Comparison of ENCODE assay signal across 28 cellular contexts in the genomic region with DNA sequence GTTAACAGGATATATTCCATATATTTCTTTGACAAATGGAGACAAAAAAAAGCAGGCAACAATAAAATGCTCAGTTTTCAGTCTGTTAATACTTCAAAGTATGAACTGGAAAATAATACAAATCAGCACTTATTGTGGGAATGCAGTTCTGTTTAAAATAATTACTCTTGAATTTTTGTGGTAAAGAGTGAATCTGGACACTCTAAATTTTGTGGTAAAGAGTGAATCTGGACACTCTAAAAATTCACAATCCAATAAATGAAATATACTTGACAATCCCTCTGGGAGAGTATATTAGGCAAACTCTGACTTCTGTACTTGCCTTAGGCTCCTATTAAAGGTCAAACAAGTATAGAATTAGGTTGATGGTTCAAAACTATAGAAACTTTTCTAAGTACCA.
"Had no signal": no experiment of that assay in that cellular context is flagged by ENCODE, and none has a peak within 500 bp of the region (broad histone marks: within the 10 kb centered on the region; RNA-seq: fewer than 3 reads in every experiment).

No MANE protein-coding gene starts in this region.

- DNase-seq: activated CD4-positive, alpha-beta memory T cell treated with anti-CD3 and anti-CD28 coated beads, Interleukin-2, amount 10 ng/mL, durations not matched to agents 7 days and 5 days; activated CD4-positive, alpha-beta T cell treated with anti-CD3 and anti-CD28 coated beads for 36 hours; activated CD4-positive, alpha-beta T cell treated with anti-CD3 and anti-CD28 coated beads, Interleukin-2, amount 50 U/mL, for 1 hour; activated CD4-positive, CD25-positive, alpha-beta regulatory T cell; activated gamma-delta T cell; activated naive CD4-positive, alpha-beta T cell treated with anti-CD3 and anti-CD28 coated beads for 36 hours; activated T-cell treated with anti-CD3 and anti-CD28 coated beads for 4 hours; activated T-cell treated with anti-CD3 and anti-CD28 coated beads, Interleukin-2, amount 50 U/mL, for 48 hours; amygdala; brain microvascular endothelial cell; Kasumi-1; NCI-H1105 treated with DMSO at 0.1 percent for 48 hours; NCI-H1436 treated with DMSO at 0.1 percent for 48 hours; NCI-H187; NCI-H2081; NCI-H510A treated with DMSO at 0.1 percent for 48 hours; NCI-H69; NK-92 treated with Interleukin-12 subunit alpha and Interleukin-12 subunit beta, amount 100 ng/mL, for 24 hours; OCI-M1; Right ventricle myocardium superior; RPMI8226; T-helper 1 cell had no signal

- H3K9me3 Mint-ChIP-seq: activated CD4-positive, alpha-beta memory T cell treated with anti-CD3 and anti-CD28 coated beads, Interleukin-2, amount 10 ng/mL, durations not matched to agents 7 days and 5 days; activated naive CD4-positive, alpha-beta T cell treated with anti-CD3 and anti-CD28 coated beads for 36 hours; activated T-helper 17 cell treated with anti-CD3 and anti-CD28 coated beads, Interleukin-2, amount 50 U/mL, for 72 hours had no signal

- H3K4me3 ChIP-seq: cardiac muscle cell, SJSA1 had no signal

- H3K9me3 ChIP-seq: SJSA1 had no signal

- H3K4me3 Mint-ChIP-seq: activated CD4-positive, alpha-beta memory T cell treated with anti-CD3 and anti-CD28 coated beads, Interleukin-2, amount 10 ng/mL, durations not matched to agents 7 days and 5 days; activated CD4-positive, alpha-beta T cell treated with anti-CD3 and anti-CD28 coated beads for 36 hours; activated naive CD4-positive, alpha-beta T cell treated with anti-CD3 and anti-CD28 coated beads for 36 hours; activated naive CD8-positive, alpha-beta T cell; activated T-helper 17 cell treated with anti-CD3 and anti-CD28 coated beads, Interleukin-2, amount 50 U/mL, for 72 hours had no signal

- H3K36me3 ChIP-seq: brain microvascular endothelial cell, cardiac muscle cell, SJSA1 had no signal

- H3K27ac ChIP-seq: brain microvascular endothelial cell, cardiac muscle cell, SJSA1, VCaP had no signal

- H3K36me3 Mint-ChIP-seq: activated naive CD8-positive, alpha-beta T cell had no signal

- H3K27ac Mint-ChIP-seq: activated CD4-positive, alpha-beta memory T cell treated with anti-CD3 and anti-CD28 coated beads, Interleukin-2, amount 10 ng/mL, durations not matched to agents 7 days and 5 days; activated CD4-positive, alpha-beta T cell treated with anti-CD3 and anti-CD28 coated beads for 36 hours; activated naive CD4-positive, alpha-beta T cell treated with anti-CD3 and anti-CD28 coated beads for 36 hours; activated naive CD8-positive, alpha-beta T cell; activated T-helper 17 cell treated with anti-CD3 and anti-CD28 coated beads, Interleukin-2, amount 50 U/mL, for 72 hours had no signal

- H3K27me3 ChIP-seq: brain microvascular endothelial cell, cardiac muscle cell, SJSA1 had no signal

- H3K27me3 Mint-ChIP-seq: activated CD4-positive, alpha-beta memory T cell treated with anti-CD3 and anti-CD28 coated beads, Interleukin-2, amount 10 ng/mL, durations not matched to agents 7 days and 5 days; activated naive CD8-positive, alpha-beta T cell; activated T-helper 17 cell treated with anti-CD3 and anti-CD28 coated beads, Interleukin-2, amount 50 U/mL, for 72 hours had no signal

- ATAC-seq: activated CD4-positive, alpha-beta T cell treated with anti-CD3 and anti-CD28 coated beads for 36 hours; activated T-helper 17 cell treated with anti-CD3 and anti-CD28 coated beads, Interleukin-2, amount 50 U/mL, for 72 hours; Panc1 had no signal
